Comparison of ENCODE assay signal across 1 cellular context in genomic region chr11:61170566-61170965, GRCh38.
TF ChIP-seq lines count a peak whose summit lies in the region.

No MANE protein-coding gene starts in this region.

TF ChIP-seq in IMR-90, 13 proteins besides CTCF, POLR2A, EP300 and RAD21:
- TF ChIP-seq SMC3 (IDR thresholded peaks at IDR 0.05; ENCODE audit: low read depth, low read length) (no peak), BHLHE40 (IDR thresholded peaks at IDR 0.05; ENCODE audit: low read depth, low read length) (no peak), RFX5 (IDR thresholded peaks at IDR 0.05; ENCODE audit: low read depth, low read length) (no peak), FOS (IDR thresholded peaks at IDR 0.05; ENCODE audit: low read depth, low read length) (no peak), NFE2L2 (IDR thresholded peaks at IDR 0.05; ENCODE audit: low read depth, low read length) (no peak), CHD1 (IDR thresholded peaks at IDR 0.05; ENCODE audit: low read depth, low read length) (no peak), CEBPB (IDR thresholded peaks at IDR 0.05; ENCODE audit: low read depth, low read length) (no peak), USF2 (IDR thresholded peaks at IDR 0.05; ENCODE audit: low read depth, low read length) (no peak), MAZ (IDR thresholded peaks at IDR 0.05; ENCODE audit: borderline replicate concordance, low read depth, low read length) (no peak), MAFK (IDR thresholded peaks at IDR 0.05; ENCODE audit: low read depth, low read length) (no peak), RCOR1 (IDR thresholded peaks at IDR 0.05; ENCODE audit: insufficient replicate concordance, low read length) (no peak)
